Comparison of ENCODE assay signal across 5 cellular contexts in the genomic region with DNA sequence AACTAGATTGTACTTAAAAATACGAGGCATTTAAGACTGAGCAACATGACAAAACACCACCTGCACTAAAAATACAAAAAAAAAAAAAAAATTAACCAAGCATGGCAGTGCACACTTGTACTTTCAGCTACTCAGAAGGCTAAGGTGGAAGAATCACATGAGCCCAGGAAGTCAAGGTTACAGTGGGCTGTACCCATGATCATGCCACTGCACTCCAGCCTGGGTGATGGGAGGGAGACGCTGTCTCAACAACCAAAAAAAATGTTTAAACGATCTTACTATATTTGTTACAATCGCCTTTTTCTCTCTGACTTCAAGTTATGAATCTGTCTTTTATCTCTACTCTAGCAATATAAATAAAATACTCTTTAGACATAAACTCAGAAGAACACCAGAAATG.
"Had no signal": no experiment of that assay in that cellular context is flagged by ENCODE, and none has a peak within 500 bp of the region (broad histone marks: within the 10 kb centered on the region; RNA-seq: fewer than 3 reads in every experiment).

No MANE protein-coding gene starts in this region.

- H3K27ac ChIP-seq: GM23248, HL-60 had no signal

- H3K9ac ChIP-seq: GM23248 had no signal

- H3K4me3 ChIP-seq: GM23248 had no signal

- H2AFZ ChIP-seq: GM23248 had no signal

- DNase-seq: GM23248, H9, HCEC 1CT, KBM-7 had no signal
